8 cellular contexts compared by ENCODE assay signal in genomic region chr5:159061186-159061796, GRCh38. TPM values are rescaled to one million over a fixed set of nuclear protein-coding genes. Genes with fewer than 3 reads are reported as not detected.
DNase-seq lines count a peak whose midpoint lies in the region; ATAC-seq and TF ChIP-seq lines count a peak whose summit lies in the region.
"Had no signal": no experiment of that assay in that cellular context is flagged by ENCODE, and none has a peak within 500 bp of the region (broad histone marks: within the 10 kb centered on the region; RNA-seq: fewer than 3 reads in every experiment).

No MANE protein-coding gene starts in this region.

- H3K9ac ChIP-seq in Karpas-422 (ENCODE audit: low read length) (no peak overlapping the region), mesenchymal stem cell (ENCODE audit: low read length) (peak overlapping the region; percentile 90)

- POLR2A ChIA-PET in activated CD8-positive, alpha-beta T cell treated with anti-CD3 and anti-CD28 coated beads for 36 hours (lab: Charles Lee): no interaction called here

- peak overlapping the region; percentile 98 for H3K27ac ChIP-seq in Karpas-422 (ENCODE audit: low read length)
- no peak overlapping the region for H3K27ac ChIP-seq in mesenchymal stem cell (ENCODE audit: low read length, poor library complexity, severe bottlenecking)
- peak overlapping the region; percentile 66 to 86 for H3K27ac ChIP-seq in uterus
- H3K27ac ChIP-seq: PC-9 had no signal

- H2BK120ac ChIP-seq in mesenchymal stem cell (ENCODE audit: low read depth, low read length): no peak overlapping the region

- H4K91ac ChIP-seq in mesenchymal stem cell (ENCODE audit: low read length): no peak overlapping the region

- 7% methylated on average over 11 of the region's 15 CpGs for WGBS in mesenchymal stem cell

- H2AFZ ChIP-seq in Karpas-422 (ENCODE audit: low read length) (no peak overlapping the region), mesenchymal stem cell (ENCODE audit: low read depth, low read length) (no peak overlapping the region)
- H2AFZ ChIP-seq: PC-9 had no signal

- no peaks in the 10 kb centered on the region for H3K9me3 Mint-ChIP-seq in activated CD8-positive, alpha-beta T cell treated with anti-CD3 and anti-CD28 coated beads for 36 hours

- no peaks in the 10 kb centered on the region for H3K36me3 Mint-ChIP-seq in activated CD8-positive, alpha-beta T cell treated with anti-CD3 and anti-CD28 coated beads for 36 hours (ENCODE audit: low read depth)

- H3K79me1 ChIP-seq in mesenchymal stem cell (replicated peaks; ENCODE audit: low read length, poor library complexity, severe bottlenecking): no peaks in the 10 kb centered on the region

- CTCF ChIA-PET in activated CD8-positive, alpha-beta T cell treated with anti-CD3 and anti-CD28 coated beads for 36 hours (lab: Charles Lee): interaction anchor here (1.6 kb wide), 1 partner anchor 28 kb away, joined by 3 read pairs; no protein-coding TSS in a partner anchor

- no peak for ATAC-seq in esophagus mucosa
- no peak for ATAC-seq in activated CD8-positive, alpha-beta T cell treated with anti-CD3 and anti-CD28 coated beads for 36 hours

- no peak overlapping the region for H2BK15ac ChIP-seq in mesenchymal stem cell (ENCODE audit: low read depth, poor library complexity, severe bottlenecking)

- H3K4me1 ChIP-seq in Karpas-422 (ENCODE audit: low read length) (peaks cover 100% of the 10 kb centered on the region), mesenchymal stem cell (ENCODE audit: control insufficient read depth, insufficient read depth, low read depth, low read length) (peaks cover 3% of the 10 kb centered on the region), uterus (peaks cover 0 to 10% of the 10 kb centered on the region in 2 donors)

- no peak overlapping the region for H3K4me3 Mint-ChIP-seq in activated CD8-positive, alpha-beta T cell treated with anti-CD3 and anti-CD28 coated beads for 36 hours

- H3K9me3 ChIP-seq in Karpas-422 (ENCODE audit: low read length) (no peaks in the 10 kb centered on the region), mesenchymal stem cell (ENCODE audit: control insufficient read depth, low read length) (no peaks in the 10 kb centered on the region), uterus (no peaks in the 10 kb centered on the region)

- H2BK12ac ChIP-seq in mesenchymal stem cell (ENCODE audit: low read length in 2 of 2): no peak overlapping the region

- H3K4me1 Mint-ChIP-seq in activated CD8-positive, alpha-beta T cell treated with anti-CD3 and anti-CD28 coated beads for 36 hours (ENCODE audit: low read depth): no peaks in the 10 kb centered on the region

- no peaks in the 10 kb centered on the region for H3K9me2 ChIP-seq in Karpas-422 (replicated peaks; ENCODE audit: insufficient read depth, low read length)

- no peak overlapping the region for H3K14ac ChIP-seq in mesenchymal stem cell (ENCODE audit: low read length in 2 of 2)

- DNase-seq in Karpas-422: no peak
- peak; percentile 74 for DNase-seq in dermis blood vessel endothelial cell
- peak; percentile 72 for DNase-seq in mesenchymal stem cell
- DNase-seq in uterus: peak; percentile 52 to 63
- no peak for DNase-seq in activated CD8-positive, alpha-beta T cell treated with anti-CD3 and anti-CD28 coated beads for 36 hours
- DNase-seq in SIG-M5 treated with dmso at 0.1 percent for 504 hours (lab: John Stamatoyannopoulos, UW; ENCODE audit: unreplicated experiment): no peak
- DNase-seq: PC-9 had no signal

- no peak overlapping the region for H3K27ac Mint-ChIP-seq in activated CD8-positive, alpha-beta T cell treated with anti-CD3 and anti-CD28 coated beads for 36 hours

- peaks cover 30% of the 10 kb centered on the region; the same call in 1 of the 2 replicates for H3K36me3 ChIP-seq in Karpas-422 (ENCODE audit: insufficient read depth, low read length)
- peaks cover 0 to 26% of the 10 kb centered on the region in 2 experiments for H3K36me3 ChIP-seq in mesenchymal stem cell (ENCODE audit: control insufficient read depth in 1 of 2, insufficient read depth in 2 of 2, low read depth in 1 of 2, low read length in 2 of 2)
- H3K36me3 ChIP-seq in uterus: no peaks in the 10 kb centered on the region

- H4K20me1 ChIP-seq in Karpas-422 (ENCODE audit: insufficient read depth, low read depth, low read length): no peaks in the 10 kb centered on the region; the same call in 1 of the 2 replicates

- H3K79me2 ChIP-seq in Karpas-422 (ENCODE audit: low read length): peaks cover 84% of the 10 kb centered on the region

- H3K23ac ChIP-seq in mesenchymal stem cell (ENCODE audit: low read length in 2 of 2): no peak overlapping the region

- TF ChIP-seq CTCF in uterus (IDR thresholded peaks at IDR 0.05): no peak
- TF ChIP-seq CTCF in activated CD8-positive, alpha-beta T cell treated with anti-CD3 and anti-CD28 coated beads for 36 hours (IDR thresholded peaks at IDR 0.05): no peak

- H2BK5ac ChIP-seq in mesenchymal stem cell (ENCODE audit: low read depth, low read length, poor library complexity, severe bottlenecking): no peak overlapping the region

- no peak overlapping the region for H4K8ac ChIP-seq in mesenchymal stem cell (ENCODE audit: low read length)

- no peak overlapping the region for H2AK5ac ChIP-seq in mesenchymal stem cell (ENCODE audit: low read length, severe bottlenecking)

- H3K27me3 ChIP-seq in Karpas-422 (ENCODE audit: low read length) (no peaks in the 10 kb centered on the region), mesenchymal stem cell (ENCODE audit: control insufficient read depth in 1 of 2, insufficient read depth in 1 of 2, low read length in 2 of 2) (no peaks in the 10 kb centered on the region), uterus (no peaks in the 10 kb centered on the region)

- no peak overlapping the region for H3K18ac ChIP-seq in mesenchymal stem cell (ENCODE audit: low read depth in 1 of 2, low read length in 2 of 2)

- peaks cover 16% of the 10 kb centered on the region for H3K27me3 Mint-ChIP-seq in activated CD8-positive, alpha-beta T cell treated with anti-CD3 and anti-CD28 coated beads for 36 hours

- no peak for TF ChIP-seq POLR2A in uterus (IDR thresholded peaks at IDR 0.05)

- intact Hi-C loops in uterus (cut with DNase I; ENCODE audit: low total_unique reads): no loop called here
- intact Hi-C loops in activated CD8-positive, alpha-beta T cell treated with anti-CD3 and anti-CD28 coated beads for 36 hours (cut with micrococcal nuclease): no loop called here

- H3K4me2 ChIP-seq in Karpas-422 (ENCODE audit: low read depth, low read length, poor library complexity, severe bottlenecking): peak overlapping the region; percentile 25
- H3K4me2 ChIP-seq in mesenchymal stem cell (ENCODE audit: low read length, poor library complexity, severe bottlenecking): peak overlapping the region; percentile 51
- H3K4me2 ChIP-seq: PC-9 had no signal

- no peak overlapping the region for H3K4me3 ChIP-seq in Karpas-422 (ENCODE audit: low read length)
- H3K4me3 ChIP-seq in mesenchymal stem cell (ENCODE audit: insufficient read depth in 1 of 2, low read depth in 1 of 2, low read length in 2 of 2): peak overlapping the region in 1 of 2 experiments; percentile 62
- peak overlapping the region; percentile 14 to 24 for H3K4me3 ChIP-seq in uterus
- H3K4me3 ChIP-seq: PC-9 had no signal

- no peak overlapping the region for H3K4ac ChIP-seq in mesenchymal stem cell (ENCODE audit: low read depth in 1 of 2, low read length in 2 of 2)

RNA-seq across cellular contexts. Expression of gene EBF1, which starts 38.4 kb away (rescaled TPM):
- total RNA-seq in Karpas-422 (2014; rRNA removed; shearing (Covaris generic); ENCODE audit: low replicate concordance): 93.1 and 101 TPM in 2 replicates
- total RNA-seq in dermis blood vessel endothelial cell (3.6 and 4.4 TPM in 2 replicates), uterus (10 to 100 TPM; 16.2 to 82.6 (median 29.2) TPM), esophagus mucosa (2.3 TPM)
- polyA plus RNA-seq in mesenchymal stem cell (2013, experiment 1 of 2): 2.7 TPM
- polyA plus RNA-seq in mesenchymal stem cell (2013, experiment 2 of 2): 2.5 TPM
- under 1 TPM in 1 of 2 experiments, not detected in 1; 0.22 TPM for total RNA-seq in activated CD8-positive, alpha-beta T cell treated with anti-CD3 and anti-CD28 coated beads for 36 hours
- total RNA-seq: PC-9 had no signal

Comparison
In these comparisons a context has a peak if more than half of its experiments do, and no peak if none do; other contexts are left out.
1. DNase-seq: peak in dermis blood vessel endothelial cell (single experiment), mesenchymal stem cell (single experiment) and uterus (2 of 2); none in Karpas-422 (single experiment), activated CD8-positive, alpha-beta T cell treated with anti-CD3 and anti-CD28 coated beads for 36 hours (single experiment) and SIG-M5 treated with dmso at 0.1 percent for 504 hours (single experiment).